In genomic region chr1:3136532-3136931, GRCh38 we compare ENCODE assay signal across 28 cellular contexts.
"Had no signal": no experiment of that assay in that cellular context is flagged by ENCODE, and none has a peak within 500 bp of the region (broad histone marks: within the 10 kb centered on the region; RNA-seq: fewer than 3 reads in every experiment).

No MANE protein-coding gene starts in this region.

- H3K36me3 Mint-ChIP-seq: activated CD8-positive, alpha-beta memory T cell treated with anti-CD3 and anti-CD28 coated beads, Interleukin-2, amount 10 ng/mL, durations not matched to agents 7 days and 5 days; activated naive CD4-positive, alpha-beta T cell treated with anti-CD3 and anti-CD28 coated beads, Interleukin-2, amount 10 ng/mL, durations not matched to agents 7 days and 5 days; activated naive CD8-positive, alpha-beta T cell had no signal

- DNase-seq: activated CD4-positive, alpha-beta memory T cell treated with anti-CD3 and anti-CD28 coated beads, Interleukin-2, amount 10 ng/mL, durations not matched to agents 7 days and 5 days; activated CD4-positive, alpha-beta T cell treated with anti-CD3 and anti-CD28 coated beads for 1 hour; activated CD4-positive, alpha-beta T cell treated with anti-CD3 and anti-CD28 coated beads for 48 hours; activated CD4-positive, CD25-positive, alpha-beta regulatory T cell; activated CD8-positive, alpha-beta memory T cell treated with anti-CD3 and anti-CD28 coated beads for 24 hours; activated CD8-positive, alpha-beta memory T cell treated with anti-CD3 and anti-CD28 coated beads, Interleukin-2, amount 10 ng/mL, durations not matched to agents 7 days and 5 days; activated CD8-positive, alpha-beta memory T cell treated with anti-CD3 and anti-CD28 coated beads, Interleukin-2, amount 50 U/mL, for 48 hours; activated effector memory CD4-positive, alpha-beta T cell treated with Interleukin-2 at 50 U/mL for 16 hours; activated naive CD4-positive, alpha-beta T cell treated with anti-CD3 and anti-CD28 coated beads, Interleukin-2, amount 10 ng/mL, durations not matched to agents 7 days and 5 days; activated naive CD8-positive, alpha-beta T cell treated with anti-CD3 and anti-CD28 coated beads, Interleukin-2, amount 50 U/mL, for 24 hours; activated T-cell treated with anti-CD3 and anti-CD28 coated beads, Interleukin-2, amount 50 U/mL, for 48 hours; anterior cingulate cortex; NCI-H1092 treated with DMSO at 0.1 percent for 48 hours; NCI-H146; NCI-H187; NCI-H2029 treated with DMSO at 0.1 percent for 48 hours; NCI-H2107; NCI-H2171; NCI-H510A; NCI-H526; NK-92 treated with Interleukin-12 subunit alpha and Interleukin-12 subunit beta, amount 100 ng/mL, for 24 hours; PC-3; Peyer's patch; RPMI8226; T1000; WERI-Rb-1 had no signal

- ATAC-seq: activated CD8-positive, alpha-beta memory T cell treated with anti-CD3 and anti-CD28 coated beads, Interleukin-2, amount 10 ng/mL, durations not matched to agents 7 days and 5 days; activated naive CD8-positive, alpha-beta T cell treated with anti-CD3 and anti-CD28 coated beads, Interleukin-2, amount 50 U/mL, for 24 hours; K562; PC-3 had no signal

- H3K27me3 Mint-ChIP-seq: activated CD4-positive, alpha-beta memory T cell treated with anti-CD3 and anti-CD28 coated beads, Interleukin-2, amount 10 ng/mL, durations not matched to agents 7 days and 5 days; activated CD8-positive, alpha-beta memory T cell treated with anti-CD3 and anti-CD28 coated beads, Interleukin-2, amount 10 ng/mL, durations not matched to agents 7 days and 5 days; activated naive CD4-positive, alpha-beta T cell treated with anti-CD3 and anti-CD28 coated beads, Interleukin-2, amount 10 ng/mL, durations not matched to agents 7 days and 5 days; activated naive CD8-positive, alpha-beta T cell; activated naive CD8-positive, alpha-beta T cell treated with anti-CD3 and anti-CD28 coated beads, Interleukin-2, amount 50 U/mL, for 24 hours had no signal

- H3K4me3 ChIP-seq: K562, Peyer's patch had no signal

- H3K36me3 ChIP-seq: Peyer's patch, WERI-Rb-1 had no signal

- H3K4me3 Mint-ChIP-seq: activated CD4-positive, alpha-beta memory T cell treated with anti-CD3 and anti-CD28 coated beads, Interleukin-2, amount 10 ng/mL, durations not matched to agents 7 days and 5 days; activated CD8-positive, alpha-beta memory T cell treated with anti-CD3 and anti-CD28 coated beads, Interleukin-2, amount 10 ng/mL, durations not matched to agents 7 days and 5 days; activated naive CD4-positive, alpha-beta T cell treated with anti-CD3 and anti-CD28 coated beads, Interleukin-2, amount 10 ng/mL, durations not matched to agents 7 days and 5 days; activated naive CD8-positive, alpha-beta T cell; activated naive CD8-positive, alpha-beta T cell treated with anti-CD3 and anti-CD28 coated beads, Interleukin-2, amount 50 U/mL, for 24 hours had no signal

- H3K27ac ChIP-seq: Peyer's patch, WERI-Rb-1 had no signal

- H3K9me3 Mint-ChIP-seq: activated CD4-positive, alpha-beta memory T cell treated with anti-CD3 and anti-CD28 coated beads, Interleukin-2, amount 10 ng/mL, durations not matched to agents 7 days and 5 days; activated naive CD4-positive, alpha-beta T cell treated with anti-CD3 and anti-CD28 coated beads, Interleukin-2, amount 10 ng/mL, durations not matched to agents 7 days and 5 days; activated naive CD8-positive, alpha-beta T cell treated with anti-CD3 and anti-CD28 coated beads, Interleukin-2, amount 50 U/mL, for 24 hours had no signal

- H3K27ac Mint-ChIP-seq: activated CD4-positive, alpha-beta memory T cell treated with anti-CD3 and anti-CD28 coated beads, Interleukin-2, amount 10 ng/mL, durations not matched to agents 7 days and 5 days; activated CD8-positive, alpha-beta memory T cell treated with anti-CD3 and anti-CD28 coated beads, Interleukin-2, amount 10 ng/mL, durations not matched to agents 7 days and 5 days; activated naive CD4-positive, alpha-beta T cell treated with anti-CD3 and anti-CD28 coated beads, Interleukin-2, amount 10 ng/mL, durations not matched to agents 7 days and 5 days; activated naive CD8-positive, alpha-beta T cell; activated naive CD8-positive, alpha-beta T cell treated with anti-CD3 and anti-CD28 coated beads, Interleukin-2, amount 50 U/mL, for 24 hours had no signal

- H3K4me1 Mint-ChIP-seq: activated CD4-positive, alpha-beta memory T cell treated with anti-CD3 and anti-CD28 coated beads, Interleukin-2, amount 10 ng/mL, durations not matched to agents 7 days and 5 days; activated CD8-positive, alpha-beta memory T cell treated with anti-CD3 and anti-CD28 coated beads, Interleukin-2, amount 10 ng/mL, durations not matched to agents 7 days and 5 days; activated naive CD4-positive, alpha-beta T cell treated with anti-CD3 and anti-CD28 coated beads, Interleukin-2, amount 10 ng/mL, durations not matched to agents 7 days and 5 days; activated naive CD8-positive, alpha-beta T cell treated with anti-CD3 and anti-CD28 coated beads, Interleukin-2, amount 50 U/mL, for 24 hours had no signal

- H3K9me3 ChIP-seq: Peyer's patch had no signal

- H3K27me3 ChIP-seq: Peyer's patch had no signal

- FAIRE-seq: K562 had no signal
